Comparison of ENCODE assay signal across 26 cellular contexts in genomic region chr13:22198001-22198400, GRCh38.
DNase-seq lines count a peak whose midpoint lies in the region; ATAC-seq, FAIRE-seq and TF ChIP-seq lines count a peak whose summit lies in the region.
"Had no signal": no experiment of that assay in that cellular context is flagged by ENCODE, and none has a peak within 500 bp of the region (broad histone marks: within the 10 kb centered on the region; RNA-seq: fewer than 3 reads in every experiment).

No MANE protein-coding gene starts in this region.

- no peak for TF ChIP-seq POLR2A in H54 (IDR thresholded peaks at IDR 0.05; ENCODE audit: low read depth, low read length)

- H3K27me3 Mint-ChIP-seq in chondrocyte (ENCODE audit: low read depth): no peaks in the 10 kb centered on the region
- no peaks in the 10 kb centered on the region for H3K27me3 Mint-ChIP-seq in stimulated activated naive B cell treated with anti-CD40 and anti-IgM and Interleukin-4, amounts not matched to agents 10 μg/mL and 1 μg/mL and 100 μg/mL, for 72 hours
- H3K27me3 Mint-ChIP-seq: activated B cell treated with CpG ODN at 0.5 μM for 24 hours, T-helper 17 cell had no signal

- no peaks in the 10 kb centered on the region for H3K36me3 Mint-ChIP-seq in chondrocyte (ENCODE audit: low read depth)
- H3K36me3 Mint-ChIP-seq in stimulated activated naive B cell treated with anti-CD40 and anti-IgM and Interleukin-4, amounts not matched to agents 10 μg/mL and 1 μg/mL and 100 μg/mL, for 72 hours: no peaks in the 10 kb centered on the region
- H3K36me3 Mint-ChIP-seq: activated naive CD4-positive, alpha-beta T cell treated with anti-CD3 and anti-CD28 coated beads, Interleukin-2, amount 50 U/mL, for 72 hours; CD8-positive, alpha-beta T cell had no signal

- no peak for FAIRE-seq in H54 (lab: Jason Lieb, UNC)
- FAIRE-seq: endothelial cell of umbilical vein, GM18507 had no signal

- TF ChIP-seq CTCF in chondrocyte (IDR thresholded peaks at IDR 0.05): no peak

- H3K9me3 Mint-ChIP-seq in chondrocyte (ENCODE audit: low read depth): no peaks in the 10 kb centered on the region
- H3K9me3 Mint-ChIP-seq in stimulated activated naive B cell treated with anti-CD40 and anti-IgM and Interleukin-4, amounts not matched to agents 10 μg/mL and 1 μg/mL and 100 μg/mL, for 72 hours: no peaks in the 10 kb centered on the region
- H3K9me3 Mint-ChIP-seq: activated B cell treated with CpG ODN at 0.5 μM for 24 hours; activated naive CD4-positive, alpha-beta T cell treated with anti-CD3 and anti-CD28 coated beads, Interleukin-2, amount 50 U/mL, for 72 hours; activated T-cell treated with anti-CD3 and anti-CD28 coated beads, Interleukin-2, amount 50 U/mL, for 72 hours; CD8-positive, alpha-beta T cell had no signal

- peak; percentile 27 for DNase-seq in GM03348 (ENCODE audit: low spot score)
- DNase-seq in chondrocyte (ENCODE audit: low spot score): no peak
- no peak for DNase-seq in left lobe of liver (ENCODE audit: low spot score)
- no peak for DNase-seq in stimulated activated naive B cell treated with anti-CD40 and anti-IgM and Interleukin-4, amounts not matched to agents 10 μg/mL and 1 μg/mL and 100 μg/mL, for 72 hours
- no peak for DNase-seq in substantia nigra (lab: John Stamatoyannopoulos, UW)
- DNase-seq in stimulated activated CD4-positive, alpha-beta T cell treated with anti-CD3 and anti-CD28 coated beads, Interleukin-4, amount 100 ng/mL, for 1 hour: no peak
- no peak for DNase-seq in H54 (ENCODE audit: insufficient read length, low spot score)
- no peak for DNase-seq in COLO829 (ENCODE audit: low spot score)
- DNase-seq: activated B cell treated with CpG ODN at 0.5 μM for 24 hours; activated CD8-positive, alpha-beta T cell treated with anti-CD3 and anti-CD28 coated beads, Interleukin-2, amount 10 ng/mL, durations not matched to agents 7 days and 5 days; activated T-cell treated with anti-CD3 and anti-CD28 coated beads, Interleukin-2, amount 50 U/mL, for 72 hours; CD8-positive, alpha-beta T cell; DND-41; foreskin keratinocyte; H7; KBM-7; NCI-H2107; NCI-H524 treated with DMSO at 0.1 percent for 48 hours; PC-3; SJCRH30; stimulated activated CD4-positive, alpha-beta T cell treated with anti-CD3 and anti-CD28 coated beads, Interleukin-2, amount 100 ng/mL, for 48 hours; T-helper 17 cell; tibial artery had no signal

- H3K27ac ChIP-seq in substantia nigra (ENCODE audit: low read depth, low read length, poor library complexity, severe bottlenecking): no peak overlapping the region
- H3K27ac ChIP-seq: foreskin keratinocyte, SJCRH30 had no signal

- peaks cover 20% of the 10 kb centered on the region for H3K4me1 Mint-ChIP-seq in chondrocyte (ENCODE audit: low read depth)
- H3K4me1 Mint-ChIP-seq in stimulated activated naive B cell treated with anti-CD40 and anti-IgM and Interleukin-4, amounts not matched to agents 10 μg/mL and 1 μg/mL and 100 μg/mL, for 72 hours: peaks cover 22 to 23% of the 10 kb centered on the region in 2 donors

- no peak overlapping the region for H3K4me3 Mint-ChIP-seq in chondrocyte (ENCODE audit: unreplicated experiment)
- H3K4me3 Mint-ChIP-seq in stimulated activated naive B cell treated with anti-CD40 and anti-IgM and Interleukin-4, amounts not matched to agents 10 μg/mL and 1 μg/mL and 100 μg/mL, for 72 hours: no peak overlapping the region
- H3K4me3 Mint-ChIP-seq: activated B cell treated with CpG ODN at 0.5 μM for 24 hours; activated CD8-positive, alpha-beta T cell treated with anti-CD3 and anti-CD28 coated beads, Interleukin-2, amount 10 ng/mL, durations not matched to agents 7 days and 5 days; activated T-cell treated with anti-CD3 and anti-CD28 coated beads, Interleukin-2, amount 50 U/mL, for 72 hours; CD8-positive, alpha-beta T cell; T-helper 17 cell had no signal

- H3K27ac Mint-ChIP-seq in chondrocyte (ENCODE audit: unreplicated experiment): peak overlapping the region; percentile 8
- H3K27ac Mint-ChIP-seq in stimulated activated naive B cell treated with anti-CD40 and anti-IgM and Interleukin-4, amounts not matched to agents 10 μg/mL and 1 μg/mL and 100 μg/mL, for 72 hours: no peak overlapping the region
- H3K27ac Mint-ChIP-seq: activated B cell treated with CpG ODN at 0.5 μM for 24 hours; activated CD8-positive, alpha-beta T cell treated with anti-CD3 and anti-CD28 coated beads, Interleukin-2, amount 10 ng/mL, durations not matched to agents 7 days and 5 days; activated T-cell treated with anti-CD3 and anti-CD28 coated beads, Interleukin-2, amount 50 U/mL, for 72 hours; CD8-positive, alpha-beta T cell; T-helper 17 cell had no signal

- ATAC-seq in left lobe of liver: peak; percentile 57
- ATAC-seq in stimulated activated naive B cell treated with anti-CD40 and anti-IgM and Interleukin-4, amounts not matched to agents 10 μg/mL and 1 μg/mL and 100 μg/mL, for 72 hours (replicated peaks): peak; percentile 44 to 54
- ATAC-seq: activated CD8-positive, alpha-beta T cell treated with anti-CD3 and anti-CD28 coated beads, Interleukin-2, amount 10 ng/mL, durations not matched to agents 7 days and 5 days; activated naive CD4-positive, alpha-beta T cell treated with anti-CD3 and anti-CD28 coated beads, Interleukin-2, amount 50 U/mL, for 72 hours; activated T-cell treated with anti-CD3 and anti-CD28 coated beads, Interleukin-2, amount 50 U/mL, for 72 hours; CD8-positive, alpha-beta T cell; foreskin keratinocyte; PC-3; T-helper 17 cell had no signal
